10 cellular contexts compared by ENCODE assay signal in the genomic region with DNA sequence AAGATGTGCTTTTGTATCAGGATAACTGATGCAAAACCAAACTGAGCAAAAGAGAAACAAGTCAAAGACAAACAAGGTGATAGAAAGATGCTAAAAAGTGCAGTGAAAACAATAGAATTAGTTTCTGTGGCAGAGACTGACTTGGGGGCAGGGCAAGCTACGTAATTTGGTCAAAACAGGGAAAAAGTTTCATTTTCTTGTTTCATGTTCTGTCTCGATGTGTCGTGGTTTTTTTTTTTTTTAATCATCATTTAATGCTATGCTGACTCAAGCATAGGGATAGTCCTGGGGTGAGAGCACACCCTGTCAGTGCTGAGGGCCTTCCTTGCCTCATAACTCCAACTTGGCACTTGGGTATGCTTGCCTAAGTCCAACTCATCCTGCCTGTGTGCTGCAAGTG.
A peak's percentile ranks its signal among the peaks of the same experiment; 100 is the strongest.
DNase-seq lines count a peak whose midpoint lies in the region; ATAC-seq and TF ChIP-seq lines count a peak whose summit lies in the region.
"Had no signal": no experiment of that assay in that cellular context is flagged by ENCODE, and none has a peak within 500 bp of the region (broad histone marks: within the 10 kb centered on the region; RNA-seq: fewer than 3 reads in every experiment).

No MANE protein-coding gene starts in this region.

- DNase-seq in GM13977 (ENCODE audit: low spot score) (peak; percentile 28), NCI-H524 (lab: John Stamatoyannopoulos, UW) (no peak), SW480 (ENCODE audit: low spot score) (no peak), SHP77 (lab: John Stamatoyannopoulos, UW) (no peak), retina (no peak)
- DNase-seq: activated CD4-positive, alpha-beta T cell treated with anti-CD3 and anti-CD28 coated beads, Interleukin-2, amount 10 ng/mL, durations not matched to agents 24 days and 14 days; right lobe of liver had no signal

- in situ Hi-C loops in GM13977 (cut with MboI; ENCODE audit: low pct_unique_long_range_greater_than_20kb, low sequenced_read_pairs, unreplicated experiment), result no loop called here

- peak; percentile 88 for ATAC-seq in GM19395 (IDR thresholded peaks at IDR 0.05; ENCODE audit: unreplicated experiment)
- peak; percentile 51 for ATAC-seq in HG02840 (IDR thresholded peaks at IDR 0.05; ENCODE audit: low FRiP score, unreplicated experiment)
- ATAC-seq in HG03558 (IDR thresholded peaks at IDR 0.05; ENCODE audit: extremely low read depth, unreplicated experiment), result peak; percentile 85
- ATAC-seq: right lobe of liver had no signal

- no peak for TF ChIP-seq CTCF in GM13977 (IDR thresholded peaks at IDR 0.05; ENCODE audit: extremely low read depth, insufficient read depth, missing control alignments)
